Comparison of ENCODE assay signal across 19 cellular contexts in genomic region chr1:18919174-18919905, GRCh38. TPM values are rescaled to one million over a fixed set of nuclear protein-coding genes. Genes with fewer than 3 reads are reported as not detected.
A peak's percentile ranks its signal among the peaks of the same experiment; 100 is the strongest.
DNase-seq lines count a peak whose midpoint lies in the region; ATAC-seq and TF ChIP-seq lines count a peak whose summit lies in the region.
"Had no signal": no experiment of that assay in that cellular context is flagged by ENCODE, and none has a peak within 500 bp of the region (broad histone marks: within the 10 kb centered on the region; RNA-seq: fewer than 3 reads in every experiment).

No MANE protein-coding gene starts in this region.

- H3K4me3 Mint-ChIP-seq in natural killer cell: peak overlapping the region; percentile 28
- H3K4me3 Mint-ChIP-seq in natural killer cell treated with Interleukin-12 subunit alpha and Interleukin-12 subunit beta and Interleukin-15 and Interleukin-18, amount 100 ng/mL, for 72 hours: no peak overlapping the region
- H3K4me3 Mint-ChIP-seq in central memory CD8-positive, alpha-beta T cell: no peak overlapping the region
- no peak overlapping the region for H3K4me3 Mint-ChIP-seq in stimulated activated memory B cell treated with anti-CD40 and anti-IgM and Interleukin-4, amounts not matched to agents 10 μg/mL and 1 μg/mL and 100 μg/mL, for 72 hours
- H3K4me3 Mint-ChIP-seq: HFFc6, IgD-negative memory B cell had no signal

- peak overlapping the region; percentile 7 for H2BK15ac ChIP-seq in mesenchymal stem cell (ENCODE audit: low read depth, poor library complexity, severe bottlenecking)

- peaks cover 16 to 35% of the 10 kb centered on the region in 2 donors for H3K4me1 Mint-ChIP-seq in natural killer cell
- peaks cover 13 to 18% of the 10 kb centered on the region in 2 donors for H3K4me1 Mint-ChIP-seq in natural killer cell treated with Interleukin-12 subunit alpha and Interleukin-12 subunit beta and Interleukin-15 and Interleukin-18, amount 100 ng/mL, for 72 hours (ENCODE audit: low read depth in 2 of 2)
- peaks cover 37% of the 10 kb centered on the region for H3K4me1 Mint-ChIP-seq in central memory CD8-positive, alpha-beta T cell
- peaks cover 16% of the 10 kb centered on the region for H3K4me1 Mint-ChIP-seq in stimulated activated memory B cell treated with anti-CD40 and anti-IgM and Interleukin-4, amounts not matched to agents 10 μg/mL and 1 μg/mL and 100 μg/mL, for 72 hours

- no peak for DNase-seq in natural killer cell
- no peak for DNase-seq in natural killer cell treated with Interleukin-12 subunit alpha and Interleukin-12 subunit beta and Interleukin-15 and Interleukin-18, amount 100 ng/mL, for 72 hours (ENCODE audit: low spot score)
- no peak for DNase-seq in central memory CD8-positive, alpha-beta T cell (ENCODE audit: low spot score in 2 of 2)
- DNase-seq in mesenchymal stem cell: no peak
- no peak for DNase-seq in KG1 (lab: John Stamatoyannopoulos, UW)
- DNase-seq in NCI-H526 treated with DMSO at 0.1 percent for 48 hours (lab: John Stamatoyannopoulos, UW): no peak
- DNase-seq: DND-41, GF-D8, GOT3, HFFc6, NCI-H1417, NCI-H187 treated with DMSO at 0.1 percent for 48 hours, NCI-H345, NCI-H748 treated with DMSO at 0.1 percent for 48 hours, PC-3 had no signal

- H2BK5ac ChIP-seq in mesenchymal stem cell (ENCODE audit: low read depth, low read length, poor library complexity, severe bottlenecking): no peak overlapping the region

- no peak overlapping the region for H4K8ac ChIP-seq in mesenchymal stem cell (ENCODE audit: low read length)

- peak overlapping the region in 1 of 2 donors; percentile 31 for H3K27ac Mint-ChIP-seq in natural killer cell
- H3K27ac Mint-ChIP-seq in natural killer cell treated with Interleukin-12 subunit alpha and Interleukin-12 subunit beta and Interleukin-15 and Interleukin-18, amount 100 ng/mL, for 72 hours: no peak overlapping the region
- peak overlapping the region; percentile 32 for H3K27ac Mint-ChIP-seq in central memory CD8-positive, alpha-beta T cell (ENCODE audit: low read depth)
- peak overlapping the region; percentile 14 for H3K27ac Mint-ChIP-seq in stimulated activated memory B cell treated with anti-CD40 and anti-IgM and Interleukin-4, amounts not matched to agents 10 μg/mL and 1 μg/mL and 100 μg/mL, for 72 hours
- H3K27ac Mint-ChIP-seq: HFFc6 had no signal

- no peak overlapping the region for H3K9ac ChIP-seq in mesenchymal stem cell (ENCODE audit: low read length)

- H3K27me3 ChIP-seq in mesenchymal stem cell (ENCODE audit: control insufficient read depth in 1 of 2, insufficient read depth in 1 of 2, low read length in 2 of 2): no peaks in the 10 kb centered on the region

- TF ChIP-seq CTCF in natural killer cell (IDR thresholded peaks at IDR 0.05): no peak

- H3K36me3 ChIP-seq in mesenchymal stem cell (ENCODE audit: control insufficient read depth in 1 of 2, insufficient read depth in 2 of 2, low read depth in 1 of 2, low read length in 2 of 2): peaks cover 18 to 55% of the 10 kb centered on the region in 2 experiments

- H3K9me3 Mint-ChIP-seq in natural killer cell: no peaks in the 10 kb centered on the region
- H3K9me3 Mint-ChIP-seq in natural killer cell treated with Interleukin-12 subunit alpha and Interleukin-12 subunit beta and Interleukin-15 and Interleukin-18, amount 100 ng/mL, for 72 hours: no peaks in the 10 kb centered on the region
- no peaks in the 10 kb centered on the region for H3K9me3 Mint-ChIP-seq in central memory CD8-positive, alpha-beta T cell
- H3K9me3 Mint-ChIP-seq in stimulated activated memory B cell treated with anti-CD40 and anti-IgM and Interleukin-4, amounts not matched to agents 10 μg/mL and 1 μg/mL and 100 μg/mL, for 72 hours: no peaks in the 10 kb centered on the region
- H3K9me3 Mint-ChIP-seq: HFFc6, IgD-negative memory B cell had no signal

- no peak overlapping the region for H3K4me2 ChIP-seq in mesenchymal stem cell (ENCODE audit: low read length, poor library complexity, severe bottlenecking)
- H3K4me2 ChIP-seq: A549 had no signal

- H3K27ac ChIP-seq in mesenchymal stem cell (ENCODE audit: low read length, poor library complexity, severe bottlenecking): no peak overlapping the region

- no peak overlapping the region for H2AK5ac ChIP-seq in mesenchymal stem cell (ENCODE audit: low read length, severe bottlenecking)

- H3K4ac ChIP-seq in mesenchymal stem cell (ENCODE audit: low read depth in 1 of 2, low read length in 2 of 2): no peak overlapping the region

- H2BK120ac ChIP-seq in mesenchymal stem cell (ENCODE audit: low read depth, low read length): no peak overlapping the region

- H2AFZ ChIP-seq in mesenchymal stem cell (ENCODE audit: low read depth, low read length): no peak overlapping the region

- no peaks in the 10 kb centered on the region for H3K36me3 Mint-ChIP-seq in natural killer cell
- no peaks in the 10 kb centered on the region for H3K36me3 Mint-ChIP-seq in natural killer cell treated with Interleukin-12 subunit alpha and Interleukin-12 subunit beta and Interleukin-15 and Interleukin-18, amount 100 ng/mL, for 72 hours
- H3K36me3 Mint-ChIP-seq in central memory CD8-positive, alpha-beta T cell (ENCODE audit: insufficient read depth): peaks cover 34% of the 10 kb centered on the region
- peaks cover 16% of the 10 kb centered on the region for H3K36me3 Mint-ChIP-seq in stimulated activated memory B cell treated with anti-CD40 and anti-IgM and Interleukin-4, amounts not matched to agents 10 μg/mL and 1 μg/mL and 100 μg/mL, for 72 hours

- peaks cover 27% of the 10 kb centered on the region for H3K4me1 ChIP-seq in mesenchymal stem cell (ENCODE audit: control insufficient read depth, insufficient read depth, low read depth, low read length)

- no peak overlapping the region for H3K18ac ChIP-seq in mesenchymal stem cell (ENCODE audit: low read depth in 1 of 2, low read length in 2 of 2)

- H3K23ac ChIP-seq in mesenchymal stem cell (ENCODE audit: low read length in 2 of 2): no peak overlapping the region

- H2BK12ac ChIP-seq in mesenchymal stem cell (ENCODE audit: low read length in 2 of 2): no peak overlapping the region

- intact Hi-C loops in natural killer cell (cut with micrococcal nuclease): no loop called here

- no peak overlapping the region for H3K14ac ChIP-seq in mesenchymal stem cell (ENCODE audit: low read length in 2 of 2)

- peaks cover 28% of the 10 kb centered on the region for H3K79me1 ChIP-seq in mesenchymal stem cell (replicated peaks; ENCODE audit: low read length, poor library complexity, severe bottlenecking)

- H3K27me3 Mint-ChIP-seq in natural killer cell (ENCODE audit: low read depth in 2 of 2): no peaks in the 10 kb centered on the region
- no peaks in the 10 kb centered on the region for H3K27me3 Mint-ChIP-seq in natural killer cell treated with Interleukin-12 subunit alpha and Interleukin-12 subunit beta and Interleukin-15 and Interleukin-18, amount 100 ng/mL, for 72 hours
- no peaks in the 10 kb centered on the region for H3K27me3 Mint-ChIP-seq in central memory CD8-positive, alpha-beta T cell
- no peaks in the 10 kb centered on the region for H3K27me3 Mint-ChIP-seq in stimulated activated memory B cell treated with anti-CD40 and anti-IgM and Interleukin-4, amounts not matched to agents 10 μg/mL and 1 μg/mL and 100 μg/mL, for 72 hours
- H3K27me3 Mint-ChIP-seq: IgD-negative memory B cell had no signal

- WGBS in mesenchymal stem cell: 93% methylated on average over 31 of the region's 31 CpGs

- H3K9me3 ChIP-seq in mesenchymal stem cell (ENCODE audit: control insufficient read depth, low read length): no peaks in the 10 kb centered on the region
- H3K9me3 ChIP-seq: A549 had no signal

- no peak overlapping the region for H3K4me3 ChIP-seq in mesenchymal stem cell (ENCODE audit: insufficient read depth in 1 of 2, low read depth in 1 of 2, low read length in 2 of 2)
- H3K4me3 ChIP-seq: A549 had no signal

- ATAC-seq in natural killer cell (no peak), GM21723 (IDR thresholded peaks at IDR 0.05; ENCODE audit: unreplicated experiment) (no peak)
- ATAC-seq in natural killer cell treated with Interleukin-12 subunit alpha and Interleukin-12 subunit beta and Interleukin-15 and Interleukin-18, amount 100 ng/mL, for 72 hours: no peak
- no peak for ATAC-seq in central memory CD8-positive, alpha-beta T cell (replicated peaks; ENCODE audit: extremely low read depth, poor library complexity, severe bottlenecking)
- no peak for ATAC-seq in stimulated activated memory B cell treated with anti-CD40 and anti-IgM and Interleukin-4, amounts not matched to agents 10 μg/mL and 1 μg/mL and 100 μg/mL, for 72 hours
- ATAC-seq: A549, PC-3 had no signal

- no peak overlapping the region for H4K91ac ChIP-seq in mesenchymal stem cell (ENCODE audit: low read length)

RNA-seq across cellular contexts. Expression of gene ALDH4A1, which starts 17.0 kb away (rescaled TPM):
- 1 to 10 TPM; 3.4 to 4.1 (median 3.7) TPM for total RNA-seq in natural killer cell
- total RNA-seq in natural killer cell treated with Interleukin-12 subunit alpha and Interleukin-12 subunit beta and Interleukin-15 and Interleukin-18, amount 100 ng/mL, for 72 hours: 1 to 10 TPM; 4.4 to 5.7 TPM
- 7.7 TPM for polyA plus RNA-seq in mesenchymal stem cell (2013, experiment 1 of 2)
- 7.8 TPM for polyA plus RNA-seq in mesenchymal stem cell (2013, experiment 2 of 2)

RNA-seq across cellular contexts. Expression of gene IFFO2, which starts 37.1 kb away (rescaled TPM):
- 100 to 1,000 TPM in 1 of 3 donors, 10 to 100 TPM in 2; 52.4 to 105 (median 66.5) TPM for total RNA-seq in natural killer cell
- total RNA-seq in natural killer cell treated with Interleukin-12 subunit alpha and Interleukin-12 subunit beta and Interleukin-15 and Interleukin-18, amount 100 ng/mL, for 72 hours: 10 to 100 TPM; 23.5 to 44.2 TPM
- 8.7 TPM for polyA plus RNA-seq in mesenchymal stem cell (2013, experiment 1 of 2)
- polyA plus RNA-seq in mesenchymal stem cell (2013, experiment 2 of 2): 8.3 TPM

RNA-seq across cellular contexts. Expression of gene TAS1R2, which starts 59.9 kb away (rescaled TPM):
- not detected for total RNA-seq in natural killer cell
- total RNA-seq in natural killer cell treated with Interleukin-12 subunit alpha and Interleukin-12 subunit beta and Interleukin-15 and Interleukin-18, amount 100 ng/mL, for 72 hours: not detected
- polyA plus RNA-seq in mesenchymal stem cell (2013, experiment 1 of 2): not detected
- polyA plus RNA-seq in mesenchymal stem cell (2013, experiment 2 of 2): not detected
- total RNA-seq: HFFc6, PC-3 had no signal
- polyA plus RNA-seq: A549, IgD-negative memory B cell had no signal

Comparison
In these comparisons a context has a peak if more than half of its experiments do, and no peak if none do; other contexts are left out.
1. H3K27ac Mint-ChIP-seq: peak in central memory CD8-positive, alpha-beta T cell (single experiment) and stimulated activated memory B cell treated with anti-CD40 and anti-IgM and Interleukin-4, amounts not matched to agents 10 μg/mL and 1 μg/mL and 100 μg/mL, for 72 hours (single experiment); none in natural killer cell treated with Interleukin-12 subunit alpha and Interleukin-12 subunit beta and Interleukin-15 and Interleukin-18, amount 100 ng/mL, for 72 hours (0 of 2).